Comparison of ENCODE assay signal across 9 cellular contexts in genomic region chrX:78886550-78886949, GRCh38. TPM values are rescaled to one million over a fixed set of nuclear protein-coding genes. Genes with fewer than 3 reads are reported as not detected.
DNase-seq lines count a peak whose midpoint lies in the region; ATAC-seq, FAIRE-seq and TF ChIP-seq lines count a peak whose summit lies in the region.
"Had no signal": no experiment of that assay in that cellular context is flagged by ENCODE, and none has a peak within 500 bp of the region (broad histone marks: within the 10 kb centered on the region; RNA-seq: fewer than 3 reads in every experiment).

No MANE protein-coding gene starts in this region.

- H3K27me3 ChIP-seq in BJ (ENCODE audit: control insufficient read depth, insufficient read depth, low read length): no peaks in the 10 kb centered on the region
- no peaks in the 10 kb centered on the region for H3K27me3 ChIP-seq in HepG2 (ENCODE audit: control insufficient read depth in 1 of 2, insufficient read depth in 2 of 2, low read length in 2 of 2)

- TF ChIP-seq CTCF in BJ (IDR thresholded peaks at IDR 0.05; ENCODE audit: insufficient read depth, low read depth, low read length) (peak; percentile 27), HepG2 (CRISPR knock-in tag; IDR thresholded peaks at IDR 0.05) (peak; percentile 18; the same call in 1 of the 2 replicates)

- DNase-seq in BJ (ENCODE audit: low read depth) (no peak), HepG2 (ENCODE audit: low spot score) (no peak), GM19238 (ENCODE audit: insufficient read length, low spot score) (no peak), iPS-NIHi11 (ENCODE audit: low spot score) (no peak)

- in situ Hi-C loops in HepG2 (cut with HindIII; ENCODE audit: extremely low pct_ligation_motif_present, low pct_unique_long_range_greater_than_20kb): no loop called here

- CTCF ChIA-PET in BJ (lab: Yijun Ruan, JAX): interaction anchor here (0.7 to 1.1 kb wide), 4 partner anchors 37 to 331 kb away, joined by 3 to 6 read pairs (median 5); no protein-coding TSS in a partner anchor
- CTCF ChIA-PET in HepG2 (lab: Yijun Ruan, JAX; ENCODE audit: low intra/inter-chr PET ratio, low total read pairs): no interaction called here

- no peaks in the 10 kb centered on the region for H3K36me3 ChIP-seq in BJ (ENCODE audit: control insufficient read depth, insufficient read depth, low read length)
- H3K36me3 ChIP-seq in HepG2 (replicated peaks in 1 of 2; ENCODE audit: control insufficient read depth in 1 of 2, insufficient read depth in 2 of 2, low read length in 2 of 2): no peaks in the 10 kb centered on the region

- no peaks in the 10 kb centered on the region for H3K79me2 ChIP-seq in HepG2 (ENCODE audit: insufficient read depth, low read length)

- intact Hi-C loops in HepG2 (cut with micrococcal nuclease; ENCODE audit: unreplicated experiment): loop anchor here (5.0 kb wide), 1 partner anchor 329 kb away; no protein-coding TSS in a partner anchor

- BruUV-seq in HepG2 (replicated peaks; lab: Mats Ljungman, UMichigan): no TSS peak

- no peak overlapping the region for H3K4me3 ChIP-seq in BJ (ENCODE audit: low read depth, low read length)
- H3K4me3 ChIP-seq in HepG2 (replicated peaks in 1 of 3; ENCODE audit: insufficient read depth in 1 of 3, low read depth in 2 of 3, low read length in 3 of 3): no peak overlapping the region
- H3K4me3 ChIP-seq: skin epidermis had no signal

- POLR2A ChIA-PET in BJ (lab: Charles Lee): no interaction called here
- POLR2A ChIA-PET in HepG2 (lab: Yijun Ruan, JAX): no interaction called here

- TF ChIP-seq POLR2A in HepG2 (IDR thresholded peaks at IDR 0.05; ENCODE audit: insufficient read depth in 1 of 2, low read depth in 2 of 2, low read length in 2 of 2): no peak

- no peaks in the 10 kb centered on the region for H4K20me1 ChIP-seq in HepG2 (ENCODE audit: insufficient read depth, low read length)

- 0% methylated on average over 5 of the region's 5 CpGs for WGBS in HepG2 (ENCODE audit: low lambda C conversion rate)

- no peak overlapping the region for H3K4me2 ChIP-seq in HepG2 (ENCODE audit: low read depth, low read length)

- H3K9ac ChIP-seq in HepG2 (ENCODE audit: insufficient read depth, low read depth, low read length): no peak overlapping the region

- H2AFZ ChIP-seq in HepG2 (ENCODE audit: low read length): no peak overlapping the region

- TF ChIP-seq EP300 in HepG2 (IDR thresholded peaks at IDR 0.05; ENCODE audit: low read depth in 2 of 2, low read length in 2 of 2): no peak
- no peak for TF ChIP-seq EP300 in HepG2 (CRISPR knock-in tag; IDR thresholded peaks at IDR 0.05; ENCODE audit: borderline replicate concordance)

- FAIRE-seq in HepG2 (lab: Jason Lieb, UNC): no peak

- no peak for TF ChIP-seq RAD21 in HepG2 (CRISPR knock-in tag; IDR thresholded peaks at IDR 0.05)

- ATAC-seq in GM18870 (IDR thresholded peaks at IDR 0.05; ENCODE audit: unreplicated experiment) (peak; percentile 55), SK-N-SH treated with all-trans-retinoic acid at 6 μM for 48 hours (peak; percentile 55; the same call in 1 of the 3 replicates), HepG2 (no peak), GM21528 (IDR thresholded peaks at IDR 0.05; ENCODE audit: low FRiP score, unreplicated experiment) (no peak), HG03139 (IDR thresholded peaks at IDR 0.05; ENCODE audit: unreplicated experiment) (no peak)

- no peak overlapping the region for H3K27ac ChIP-seq in HepG2 (ENCODE audit: extremely low read length, insufficient read depth, low read length)
- H3K27ac ChIP-seq: skin epidermis had no signal

- no peaks in the 10 kb centered on the region for H3K4me1 ChIP-seq in HepG2 (ENCODE audit: insufficient read depth, low read length)

- no peaks in the 10 kb centered on the region for H3K9me3 ChIP-seq in HepG2 (ENCODE audit: low read length)

TF ChIP-seq in SK-N-SH treated with all-trans-retinoic acid at 6 μM for 48 hours, 23 proteins besides CTCF, POLR2A, EP300 and RAD21 (continues in another document):
- TF ChIP-seq ARNTL (CRISPR knock-in tag; IDR thresholded peaks at IDR 0.05; ENCODE audit: borderline replicate concordance, low read depth) (no peak), ZNF565 (CRISPR knock-in tag; conservative IDR thresholded peaks at IDR 0.05; ENCODE audit: low read depth) (no peak), ISL1 (CRISPR knock-in tag; IDR thresholded peaks at IDR 0.05) (no peak), GLIS3 (CRISPR knock-in tag; IDR thresholded peaks at IDR 0.05) (no peak), TOX (CRISPR knock-in tag; IDR thresholded peaks at IDR 0.05; ENCODE audit: borderline replicate concordance) (no peak), BACH2 (CRISPR knock-in tag; IDR thresholded peaks at IDR 0.05; ENCODE audit: borderline replicate concordance) (no peak), ZNF70 (CRISPR knock-in tag; IDR thresholded peaks at IDR 0.05) (no peak)
- TF ChIP-seq, protein P1, sequence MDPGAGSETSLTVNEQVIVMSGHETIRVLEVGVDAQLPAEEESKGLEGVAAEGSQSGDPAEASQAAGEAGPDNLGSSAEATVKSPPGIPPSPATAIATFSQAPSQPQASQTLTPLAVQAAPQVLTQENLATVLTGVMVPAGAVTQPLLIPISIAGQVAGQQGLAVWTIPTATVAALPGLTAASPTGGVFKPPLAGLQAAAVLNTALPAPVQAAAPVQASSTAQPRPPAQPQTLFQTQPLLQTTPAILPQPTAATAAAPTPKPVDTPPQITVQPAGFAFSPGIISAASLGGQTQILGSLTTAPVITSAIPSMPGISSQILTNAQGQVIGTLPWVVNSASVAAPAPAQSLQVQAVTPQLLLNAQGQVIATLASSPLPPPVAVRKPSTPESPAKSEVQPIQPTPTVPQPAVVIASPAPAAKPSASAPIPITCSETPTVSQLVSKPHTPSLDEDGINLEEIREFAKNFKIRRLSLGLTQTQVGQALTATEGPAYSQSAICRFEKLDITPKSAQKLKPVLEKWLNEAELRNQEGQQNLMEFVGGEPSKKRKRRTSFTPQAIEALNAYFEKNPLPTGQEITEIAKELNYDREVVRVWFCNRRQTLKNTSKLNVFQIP (CRISPR knock-in tag; IDR thresholded peaks at IDR 0.05; ENCODE audit: borderline replicate concordance, low read depth): no peak

TF ChIP-seq in HepG2, 621 proteins besides CTCF, POLR2A, EP300 and RAD21 (continues in another document):
- TF ChIP-seq FOXA3 (CRISPR knock-in tag; IDR thresholded peaks at IDR 0.05) (no peak), ZNF564 (CRISPR knock-in tag; IDR thresholded peaks at IDR 0.05) (no peak), HNF1A (IDR thresholded peaks at IDR 0.05; ENCODE audit: low read depth) (no peak), HNF1A (CRISPR knock-in tag; IDR thresholded peaks at IDR 0.05; ENCODE audit: borderline replicate concordance) (no peak), RBFOX2 (IDR thresholded peaks at IDR 0.05; ENCODE audit: low read depth, low read length) (no peak)

RNA-seq across cellular contexts. Expression of gene P2RY10, which starts 58.6 kb away (rescaled TPM):
- polyA plus RNA-seq in BJ (2011; rRNA removed) (not detected in 2 replicates), HepG2 (2011; rRNA removed) (not detected in 2 replicates)
- polyA minus RNA-seq in BJ (2011; rRNA and poly(A)+ RNA removed): not detected in 2 replicates
- not detected in 2 replicates for total RNA-seq in HepG2 (2016; rRNA removed; fragmentation: Illumina TruSeq; extraction: Trizol)
- not detected in 2 replicates for total RNA-seq in HepG2 (2016; cell fraction: cytosol; rRNA removed; fragmentation: Illumina TruSeq; extraction: Trizol; ENCODE audit: low read depth)
- not detected in 2 replicates for total RNA-seq in HepG2 (2016; cell fraction: insoluble cytoplasmic fraction; rRNA removed; fragmentation: Illumina TruSeq; extraction: Trizol)
- not detected in 2 replicates for total RNA-seq in HepG2 (2016; cell fraction: membrane; rRNA removed; fragmentation: Illumina TruSeq; extraction: Trizol)
- total RNA-seq in HepG2 (2016; cell fraction: nucleus; rRNA removed; fragmentation: Illumina TruSeq; extraction: Trizol): not detected in 2 replicates
- polyA plus RNA-seq in HepG2 (2011; cell fraction: cytosol; rRNA removed): not detected in 2 replicates
- polyA plus RNA-seq in HepG2 (2011; cell fraction: nucleus; rRNA removed): not detected in 2 replicates
- polyA plus RNA-seq in HepG2 (2012): not detected in 2 replicates
- polyA plus RNA-seq in HepG2 (2016; cell fraction: cytosol; fragmentation: Illumina TruSeq; extraction: Trizol; ENCODE audit: low read depth): not detected in 2 replicates
- polyA plus RNA-seq in HepG2 (2016; cell fraction: insoluble cytoplasmic fraction; fragmentation: Illumina TruSeq; extraction: Trizol; ENCODE audit: low read depth): not detected in 2 replicates
- polyA plus RNA-seq in HepG2 (2016; cell fraction: membrane; fragmentation: Illumina TruSeq; extraction: Trizol; ENCODE audit: low read depth): not detected in 2 replicates
- not detected in 2 replicates for polyA plus RNA-seq in HepG2 (2016; cell fraction: nucleus; fragmentation: Illumina TruSeq; extraction: Trizol; ENCODE audit: insufficient read depth, low read depth)
- polyA minus RNA-seq in HepG2 (2011; rRNA and poly(A)+ RNA removed; ENCODE audit: low replicate concordance): 0.49 TPM in 1 of 2 replicates, not detected in the other
- polyA minus RNA-seq in HepG2 (2011; cell fraction: cytosol; rRNA and poly(A)+ RNA removed): not detected in 2 replicates
- polyA minus RNA-seq in HepG2 (2011; cell fraction: nucleus; rRNA and poly(A)+ RNA removed): not detected in 2 replicates

Comparison
In these comparisons a context has a peak if more than half of its experiments do, and no peak if none do; other contexts are left out.
1. ATAC-seq: peak in GM18870 (single experiment) and SK-N-SH treated with all-trans-retinoic acid at 6 μM for 48 hours (single experiment); none in HepG2 (single experiment), GM21528 (single experiment) and HG03139 (single experiment).